In genomic region chr2:101185656-101186055, GRCh38 we compare ENCODE assay signal across 20 cellular contexts. TPM values are rescaled to one million over a fixed set of nuclear protein-coding genes. Genes with fewer than 3 reads are reported as not detected.
DNase-seq lines count a peak whose midpoint lies in the region; ATAC-seq, FAIRE-seq and TF ChIP-seq lines count a peak whose summit lies in the region.
"Had no signal": no experiment of that assay in that cellular context is flagged by ENCODE, and none has a peak within 500 bp of the region (broad histone marks: within the 10 kb centered on the region; RNA-seq: fewer than 3 reads in every experiment).

No MANE protein-coding gene starts in this region.

- H3K4me2 ChIP-seq in HepG2 (ENCODE audit: low read depth, low read length) (no peak overlapping the region), keratinocyte (ENCODE audit: control insufficient read depth, extremely low read depth, insufficient read depth, low read depth, low read length) (peak overlapping the region; percentile 61)
- H3K4me2 ChIP-seq: PC-9, SK-N-SH had no signal

- no peak for TF ChIP-seq RAD21 in HepG2 (CRISPR knock-in tag; IDR thresholded peaks at IDR 0.05)

- H3K4me3 ChIP-seq in HepG2 (replicated peaks in 1 of 3; ENCODE audit: insufficient read depth in 1 of 3, low read depth in 2 of 3, low read length in 3 of 3) (no peak overlapping the region), right lobe of liver (no peak overlapping the region), keratinocyte (ENCODE audit: control insufficient read depth in 2 of 3, extremely low read depth in 1 of 3, insufficient read depth in 2 of 3, low read depth in 1 of 3, low read length in 3 of 3) (peak overlapping the region in 1 of 3 experiments; percentile 36)
- H3K4me3 ChIP-seq: GM23248, PC-9 had no signal

- FAIRE-seq in HepG2 (lab: Jason Lieb, UNC) (peak; percentile 42), keratinocyte (lab: Jason Lieb, UNC) (peak; percentile 94)
- FAIRE-seq: GM12892, GM19239 had no signal

- TF ChIP-seq CTCF in HepG2 (CRISPR knock-in tag; IDR thresholded peaks at IDR 0.05), result no peak
- TF ChIP-seq CTCF in right lobe of liver (IDR thresholded peaks at IDR 0.05), result no peak
- no peak for TF ChIP-seq CTCF in WTC11 (IDR thresholded peaks at IDR 0.05)
- no peak for TF ChIP-seq CTCF in keratinocyte (optimal IDR thresholded peaks at IDR 0.05 in 1 of 3, IDR thresholded peaks at IDR 0.05 in 1 of 3, conservative IDR thresholded peaks at IDR 0.05 in 1 of 3; ENCODE audit: extremely low read depth in 1 of 3, insufficient read depth in 2 of 3, low read length in 3 of 3)

- no peak overlapping the region for H3K27ac ChIP-seq in HepG2 (ENCODE audit: extremely low read length, insufficient read depth, low read length)
- H3K27ac ChIP-seq in right lobe of liver, result no peak overlapping the region
- H3K27ac ChIP-seq in keratinocyte (ENCODE audit: control insufficient read depth, insufficient read depth, low read length), result no peak overlapping the region
- H3K27ac ChIP-seq: GM23248, PC-9 had no signal

- H3K36me3 ChIP-seq in HepG2 (replicated peaks in 1 of 2; ENCODE audit: control insufficient read depth in 1 of 2, insufficient read depth in 2 of 2, low read length in 2 of 2) (no peaks in the 10 kb centered on the region), right lobe of liver (no peaks in the 10 kb centered on the region), keratinocyte (ENCODE audit: control insufficient read depth in 2 of 2, extremely low read depth in 1 of 2, insufficient read depth in 2 of 2, low read length in 2 of 2) (no peaks in the 10 kb centered on the region)

- H3K79me2 ChIP-seq in HepG2 (ENCODE audit: insufficient read depth, low read length) (no peaks in the 10 kb centered on the region), keratinocyte (ENCODE audit: control insufficient read depth, insufficient read depth, low read length) (no peaks in the 10 kb centered on the region)

- H3K9me3 Mint-ChIP-seq in WTC11, result peaks cover 19% of the 10 kb centered on the region
- H3K9me3 Mint-ChIP-seq: CD4-positive, alpha-beta T cell had no signal

- H3K4me1 ChIP-seq in HepG2 (ENCODE audit: insufficient read depth, low read length), result peaks cover 27% of the 10 kb centered on the region
- no peaks in the 10 kb centered on the region for H3K4me1 ChIP-seq in right lobe of liver
- peaks cover 18% of the 10 kb centered on the region for H3K4me1 ChIP-seq in keratinocyte (ENCODE audit: control insufficient read depth, extremely low read depth, insufficient read depth, low read length)

- ATAC-seq in HepG2 (no peak), right lobe of liver (no peak), WTC11 (no peak), left colon (no peak)

- no peaks in the 10 kb centered on the region for H3K27me3 Mint-ChIP-seq in WTC11 (ENCODE audit: low read depth)
- H3K27me3 Mint-ChIP-seq: CD4-positive, alpha-beta T cell had no signal

- intact Hi-C loops in HepG2 (cut with micrococcal nuclease; ENCODE audit: unreplicated experiment), result no loop called here
- intact Hi-C loops in right lobe of liver (cut with DNase I), result no loop called here
- intact Hi-C loops in left colon (cut with DNase I, micrococcal nuclease), result no loop called here

- no peak for TF ChIP-seq POLR2A in HepG2 (IDR thresholded peaks at IDR 0.05; ENCODE audit: insufficient read depth in 1 of 2, low read depth in 2 of 2, low read length in 2 of 2)
- no peak for TF ChIP-seq POLR2A in right lobe of liver (IDR thresholded peaks at IDR 0.05)

- 72% methylated on average over 3 of the region's 3 CpGs for WGBS in HepG2 (ENCODE audit: low lambda C conversion rate)
- 75% methylated on average over 1 of the region's 3 CpGs for WGBS in right lobe of liver (ENCODE audit: insufficient coverage, low coverage, low lambda C conversion rate, missing lambda C conversion rate)

- no TSS peak for BruUV-seq in HepG2 (replicated peaks; lab: Mats Ljungman, UMichigan)

- H3K27ac Mint-ChIP-seq in WTC11, result peak overlapping the region; percentile 38; the same call in 1 of the 2 replicates
- H3K27ac Mint-ChIP-seq: CD4-positive, alpha-beta T cell had no signal

- H3K36me3 Mint-ChIP-seq in WTC11, result peaks cover 3% of the 10 kb centered on the region

- dilution Hi-C loops in keratinocyte (cut with MboI; ENCODE audit: extremely low pct_ligation_motif_present, low sequenced_read_pairs), result no loop called here

- no peak for TF ChIP-seq EP300 in HepG2 (IDR thresholded peaks at IDR 0.05; ENCODE audit: low read depth in 2 of 2, low read length in 2 of 2)
- no peak for TF ChIP-seq EP300 in HepG2 (CRISPR knock-in tag; IDR thresholded peaks at IDR 0.05; ENCODE audit: borderline replicate concordance)

- no peaks in the 10 kb centered on the region for H3K27me3 ChIP-seq in HepG2 (ENCODE audit: control insufficient read depth in 1 of 2, insufficient read depth in 2 of 2, low read length in 2 of 2)
- H3K27me3 ChIP-seq in right lobe of liver, result no peaks in the 10 kb centered on the region
- no peaks in the 10 kb centered on the region for H3K27me3 ChIP-seq in keratinocyte (ENCODE audit: control insufficient read depth, extremely low read depth, insufficient read depth, low read length)

- no peak overlapping the region for H3K4me3 Mint-ChIP-seq in WTC11
- H3K4me3 Mint-ChIP-seq: CD4-positive, alpha-beta T cell had no signal

- no peak overlapping the region for H2AFZ ChIP-seq in HepG2 (ENCODE audit: low read length)
- no peak overlapping the region for H2AFZ ChIP-seq in keratinocyte (ENCODE audit: control insufficient read depth, low read length)
- H2AFZ ChIP-seq: GM23248, PC-9 had no signal

- H4K20me1 ChIP-seq in HepG2 (ENCODE audit: insufficient read depth, low read length), result no peaks in the 10 kb centered on the region
- no peaks in the 10 kb centered on the region for H4K20me1 ChIP-seq in keratinocyte (ENCODE audit: control insufficient read depth, extremely low read depth, insufficient read depth, low read length)

- DNase-seq in HepG2 (ENCODE audit: low spot score), result no peak
- DNase-seq in right lobe of liver, result no peak
- no peak for DNase-seq in WTC11 (ENCODE audit: low spot score)
- peak; percentile 73 for DNase-seq in keratinocyte (ENCODE audit: low read depth, low spot score)
- DNase-seq in NCI-H748 treated with DMSO at 0.1 percent for 48 hours (lab: John Stamatoyannopoulos, UW), result no peak
- no peak for DNase-seq in left colon
- DNase-seq in NAMALWA (ENCODE audit: low spot score), result no peak
- DNase-seq: Calu3; CD4-positive, alpha-beta T cell; DND-41; GDM1; GM23248; NCI-H1436 treated with DMSO at 0.1 percent for 48 hours; NCI-H510A treated with DMSO at 0.1 percent for 48 hours; NK-92 treated with Interleukin-12 subunit alpha and Interleukin-12 subunit beta, amount 100 ng/mL, for 24 hours; PC-9; Right ventricle myocardium superior; SK-N-SH had no signal

- no peaks in the 10 kb centered on the region for H3K9me1 ChIP-seq in keratinocyte (ENCODE audit: control insufficient read depth, extremely low read depth, insufficient read depth, low read length)

- in situ Hi-C loops in HepG2 (cut with HindIII; ENCODE audit: extremely low pct_ligation_motif_present, low pct_unique_long_range_greater_than_20kb), result no loop called here

- POLR2A ChIA-PET in HepG2 (lab: Yijun Ruan, JAX), result no interaction called here
- POLR2A ChIA-PET in WTC11 (lab: Charles Lee), result no interaction called here

- CTCF ChIA-PET in HepG2 (lab: Yijun Ruan, JAX; ENCODE audit: low intra/inter-chr PET ratio, low total read pairs) (no interaction called here), WTC11 (lab: Charles Lee) (interaction anchor here (1.4 kb wide), 1 partner anchor 147 kb away, joined by 3 read pairs; no protein-coding TSS in a partner anchor)

- H3K9ac ChIP-seq in HepG2 (ENCODE audit: insufficient read depth, low read depth, low read length) (no peak overlapping the region), keratinocyte (ENCODE audit: control insufficient read depth, extremely low read depth, insufficient read depth, low read length) (no peak overlapping the region)
- H3K9ac ChIP-seq: GM23248, SK-N-SH had no signal

- peaks cover 22% of the 10 kb centered on the region for H3K4me1 Mint-ChIP-seq in WTC11

- peaks cover 9% of the 10 kb centered on the region; the same call in 1 of the 2 replicates for H3K9me3 ChIP-seq in HepG2 (ENCODE audit: low read length)
- no peaks in the 10 kb centered on the region for H3K9me3 ChIP-seq in right lobe of liver
- no peaks in the 10 kb centered on the region for H3K9me3 ChIP-seq in keratinocyte (ENCODE audit: control insufficient read depth, low read depth, low read length)
- H3K9me3 ChIP-seq: SK-N-SH had no signal

RNA-seq across cellular contexts. Expression of gene TBC1D8, which starts 34.5 kb away (rescaled TPM):
- total RNA-seq in HepG2 (2016; rRNA removed; fragmentation: Illumina TruSeq; extraction: Trizol) (24.6 and 45.1 TPM in 2 replicates), right lobe of liver (10 to 100 TPM; 17.3 to 31.2 (median 21.5) TPM), WTC11 (2021) (30.3 to 51.7 TPM (median 32.0 TPM) in 3 replicates), left colon (10 to 100 TPM; 16.1 to 37.3 TPM)
- 19.7 and 20.1 TPM in 2 replicates for total RNA-seq in HepG2 (2016; cell fraction: cytosol; rRNA removed; fragmentation: Illumina TruSeq; extraction: Trizol; ENCODE audit: low read depth)
- total RNA-seq in HepG2 (2016; cell fraction: insoluble cytoplasmic fraction; rRNA removed; fragmentation: Illumina TruSeq; extraction: Trizol), result 24.0 and 41.1 TPM in 2 replicates
- total RNA-seq in HepG2 (2016; cell fraction: membrane; rRNA removed; fragmentation: Illumina TruSeq; extraction: Trizol), result 25.6 and 27.6 TPM in 2 replicates
- total RNA-seq in HepG2 (2016; cell fraction: nucleus; rRNA removed; fragmentation: Illumina TruSeq; extraction: Trizol), result 65.7 and 82.2 TPM in 2 replicates
- polyA plus RNA-seq in HepG2 (2011; rRNA removed) (95.4 and 109 TPM in 2 replicates), keratinocyte (10.4 to 13.8 TPM (median 12.6 TPM) in 3 replicates)
- polyA plus RNA-seq in HepG2 (2011; cell fraction: cytosol; rRNA removed), result 29.9 and 31.1 TPM in 2 replicates
- 436 and 543 TPM in 2 replicates for polyA plus RNA-seq in HepG2 (2011; cell fraction: nucleus; rRNA removed)
- 48.7 and 51.7 TPM in 2 replicates for polyA plus RNA-seq in HepG2 (2012)
- 3.0 and 3.1 TPM in 2 replicates for polyA plus RNA-seq in HepG2 (2016; cell fraction: cytosol; fragmentation: Illumina TruSeq; extraction: Trizol; ENCODE audit: low read depth)
- polyA plus RNA-seq in HepG2 (2016; cell fraction: insoluble cytoplasmic fraction; fragmentation: Illumina TruSeq; extraction: Trizol; ENCODE audit: low read depth), result 19.9 and 22.5 TPM in 2 replicates
- polyA plus RNA-seq in HepG2 (2016; cell fraction: membrane; fragmentation: Illumina TruSeq; extraction: Trizol; ENCODE audit: low read depth), result 8.5 and 9.7 TPM in 2 replicates
- 164 and 165 TPM in 2 replicates for polyA plus RNA-seq in HepG2 (2016; cell fraction: nucleus; fragmentation: Illumina TruSeq; extraction: Trizol; ENCODE audit: insufficient read depth, low read depth)
- 49.0 and 185 TPM in 2 replicates for polyA minus RNA-seq in HepG2 (2011; rRNA and poly(A)+ RNA removed; ENCODE audit: low replicate concordance)
- 17.5 and 18.1 TPM in 2 replicates for polyA minus RNA-seq in HepG2 (2011; cell fraction: cytosol; rRNA and poly(A)+ RNA removed)
- polyA minus RNA-seq in HepG2 (2011; cell fraction: nucleus; rRNA and poly(A)+ RNA removed), result 201 and 233 TPM in 2 replicates
- polyA plus RNA-seq in keratinocyte (2011; ENCODE audit: low read depth), result 14.3 TPM
- 5.1 and 6.1 TPM in 2 replicates for polyA plus RNA-seq in keratinocyte (2011; cell fraction: cytosol; rRNA removed)
- polyA plus RNA-seq in keratinocyte (2011; cell fraction: nucleus; rRNA removed), result 46.9 and 56.0 TPM in 2 replicates
- 7.2 and 16.5 TPM in 2 replicates for polyA plus RNA-seq in keratinocyte (2012; ENCODE audit: low replicate concordance)
- polyA minus RNA-seq in keratinocyte, result 13.5 to 33.2 TPM (median 21.9 TPM) in 3 replicates
- polyA minus RNA-seq in keratinocyte (2011; cell fraction: cytosol; rRNA and poly(A)+ RNA removed), result 5.2 TPM
- polyA minus RNA-seq in keratinocyte (2011; cell fraction: nucleus; rRNA and poly(A)+ RNA removed), result 15.9 and 22.5 TPM in 2 replicates
